Comparison of ENCODE assay signal across 8 cellular contexts in the genomic region with DNA sequence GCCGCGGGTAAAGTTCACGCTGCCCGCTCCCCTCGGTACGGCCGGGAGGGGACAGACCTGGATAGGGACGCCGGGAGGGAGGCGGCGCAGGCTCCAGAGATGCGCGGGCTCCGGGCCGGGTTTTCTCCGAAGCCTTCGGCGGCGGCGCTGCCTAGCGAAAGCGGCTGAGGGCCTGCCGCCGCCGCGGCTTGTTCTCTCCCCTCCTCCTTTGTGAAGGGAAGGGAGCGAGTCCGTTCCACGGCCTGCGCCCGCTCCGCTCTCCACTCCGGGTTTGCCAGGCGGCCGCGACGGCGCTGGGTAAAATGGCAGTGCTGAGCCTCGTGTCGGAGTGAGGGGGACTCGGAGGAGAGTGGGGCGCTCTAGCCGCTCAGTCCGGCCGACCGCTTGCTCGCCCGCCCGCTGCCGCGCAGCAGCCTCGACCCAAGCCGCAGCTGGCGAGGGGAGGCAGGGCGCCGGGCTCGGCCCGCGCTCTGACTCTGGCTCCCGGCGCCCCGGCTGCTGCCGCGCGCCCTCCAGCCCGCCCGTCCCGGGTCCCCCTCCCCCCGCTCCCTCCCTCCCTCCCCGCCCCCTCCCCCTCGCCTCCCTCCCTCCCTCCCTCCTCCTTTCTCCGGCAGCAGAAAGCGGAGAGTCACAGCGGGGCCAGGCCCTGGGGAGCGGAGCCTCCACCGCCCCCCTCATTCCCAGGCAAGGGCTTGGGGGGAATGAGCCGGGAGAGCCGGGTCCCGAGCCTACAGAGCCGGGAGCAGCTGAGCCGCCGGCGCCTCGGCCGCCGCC. TPM values are rescaled to one million over a fixed set of nuclear protein-coding genes. Genes with fewer than 3 reads are reported as not detected.
DNase-seq lines count a peak whose midpoint lies in the region; ATAC-seq and TF ChIP-seq lines count a peak whose summit lies in the region.

A gene (plus strand): TSS at position 599 of the 774 bp plus-strand sequence. CDS start 389 bp downstream, outside the sequence.

- peak; percentile 34 for ATAC-seq in HG02588 (IDR thresholded peaks at IDR 0.05; ENCODE audit: unreplicated experiment)
- ATAC-seq in SK-N-SH treated with all-trans-retinoic acid at 6 μM for 48 hours = peak; percentile 64
- ATAC-seq in gastroesophageal sphincter = peak; percentile 75

- H3K27ac ChIP-seq in gastroesophageal sphincter = peak within 1 kb of the TSS; percentile 87 to 99 (median 98)
- H3K27ac ChIP-seq in neutrophil = peak within 1 kb of the TSS; percentile 96
- peak within 1 kb of the TSS; percentile 96 for H3K27ac ChIP-seq in subcutaneous abdominal adipose tissue (ENCODE audit: low read depth, low read length)

- H3K4me1 ChIP-seq in gastroesophageal sphincter (peaks cover 8 to 65% (median 31%) of the 10 kb centered on the region in 3 donors), neutrophil (ENCODE audit: control insufficient read depth in 1 of 2, insufficient read depth in 1 of 2, low read depth in 1 of 2, low read length in 1 of 2) (peaks cover 65 to 66% of the 10 kb centered on the region in 2 experiments), subcutaneous abdominal adipose tissue (ENCODE audit: control insufficient read depth in 5 of 5, insufficient read depth in 5 of 5, low read length in 5 of 5) (peaks cover 16 to 73% (median 64%) of the 10 kb centered on the region in 5 donors)

- H3K9ac ChIP-seq in subcutaneous abdominal adipose tissue (ENCODE audit: low read length in 5 of 5) = peak within 1 kb of the TSS in 4 of 5 donors; percentile 74 to 90 (median 78)

- TF ChIP-seq POLR2A in gastroesophageal sphincter (IDR thresholded peaks at IDR 0.05) = peak; percentile 57 to 58

- H3K9me3 ChIP-seq in gastroesophageal sphincter = no peaks in the 10 kb centered on the region
- no peaks in the 10 kb centered on the region for H3K9me3 ChIP-seq in neutrophil
- H3K9me3 ChIP-seq in subcutaneous abdominal adipose tissue (ENCODE audit: control insufficient read depth in 5 of 5, low read length in 5 of 5) = no peaks in the 10 kb centered on the region

- H3K36me3 ChIP-seq in gastroesophageal sphincter (no peaks in the 10 kb centered on the region), neutrophil (no peaks in the 10 kb centered on the region), subcutaneous abdominal adipose tissue (ENCODE audit: control insufficient read depth in 5 of 5, insufficient read depth in 5 of 5, low read length in 5 of 5) (no peaks in the 10 kb centered on the region)

- no peaks in the 10 kb centered on the region for H3K27me3 ChIP-seq in gastroesophageal sphincter
- H3K27me3 ChIP-seq in neutrophil = no peaks in the 10 kb centered on the region
- H3K27me3 ChIP-seq in subcutaneous abdominal adipose tissue (ENCODE audit: control insufficient read depth in 5 of 5, insufficient read depth in 4 of 5, low read length in 5 of 5) = no peaks in the 10 kb centered on the region

- peak within 1 kb of the TSS; percentile 84 to 97 for H3K4me3 ChIP-seq in gastroesophageal sphincter
- peak within 1 kb of the TSS; percentile 78 to 90 for H3K4me3 ChIP-seq in neutrophil (ENCODE audit: low read depth in 1 of 2, low read length in 1 of 2)
- H3K4me3 ChIP-seq in subcutaneous abdominal adipose tissue (ENCODE audit: low read depth in 1 of 5, low read length in 5 of 5) = peak within 1 kb of the TSS; percentile 55 to 80 (median 72)

- TF ChIP-seq EP300 in gastroesophageal sphincter (IDR thresholded peaks at IDR 0.05) = no peak

- peak in 2 of 4 experiments; percentile 25 to 51 for TF ChIP-seq CTCF in gastroesophageal sphincter (IDR thresholded peaks at IDR 0.05)
- peak; percentile 8 for TF ChIP-seq CTCF in neutrophil (IDR thresholded peaks at IDR 0.05)

- DNase-seq in GM03348 (ENCODE audit: low spot score) = peak; percentile 94
- peak; percentile 97 for DNase-seq in NCI-H1092 (lab: John Stamatoyannopoulos, UW)
- DNase-seq in activated naive CD4-positive, alpha-beta T cell treated with anti-CD3 and anti-CD28 coated beads, Interleukin-2, amount 50 U/mL, for 16 hours = peak; percentile 94

- no CpG with 5 or more reads among the region's 86 CpGs for WGBS in gastroesophageal sphincter (ENCODE audit: low coverage in 1 of 2), 2 donors

TF ChIP-seq in SK-N-SH treated with all-trans-retinoic acid at 6 μM for 48 hours, 23 proteins besides CTCF, POLR2A, EP300 and RAD21:
- TF ChIP-seq TCF4 (CRISPR knock-in tag; IDR thresholded peaks at IDR 0.05; ENCODE audit: borderline replicate concordance) (no peak), OSR1 (CRISPR knock-in tag; IDR thresholded peaks at IDR 0.05) (no peak), RARB (CRISPR knock-in tag; IDR thresholded peaks at IDR 0.05) (no peak), PPARA (CRISPR knock-in tag; IDR thresholded peaks at IDR 0.05; ENCODE audit: borderline replicate concordance) (no peak), ARNTL (CRISPR knock-in tag; IDR thresholded peaks at IDR 0.05; ENCODE audit: borderline replicate concordance, low read depth) (no peak), CSDC2 (CRISPR knock-in tag; IDR thresholded peaks at IDR 0.05) (peak; percentile 73), ZFP3 (CRISPR knock-in tag; IDR thresholded peaks at IDR 0.05) (peak; percentile 83; the same call in 1 of the 2 replicates), ZNF565 (CRISPR knock-in tag; conservative IDR thresholded peaks at IDR 0.05; ENCODE audit: low read depth) (no peak), SNAI2 (CRISPR knock-in tag; IDR thresholded peaks at IDR 0.05) (no peak), ZNF8 (CRISPR knock-in tag; IDR thresholded peaks at IDR 0.05) (no peak; the same call in 1 of the 2 replicates), TOX (CRISPR knock-in tag; IDR thresholded peaks at IDR 0.05; ENCODE audit: borderline replicate concordance) (no peak), ISL1 (CRISPR knock-in tag; IDR thresholded peaks at IDR 0.05) (no peak), ZC3H10 (CRISPR knock-in tag; IDR thresholded peaks at IDR 0.05) (no peak), ESRRG (CRISPR knock-in tag; IDR thresholded peaks at IDR 0.05) (no peak), GLIS3 (CRISPR knock-in tag; IDR thresholded peaks at IDR 0.05) (no peak), ZFP30 (CRISPR knock-in tag; IDR thresholded peaks at IDR 0.05) (no peak), ZNF70 (CRISPR knock-in tag; IDR thresholded peaks at IDR 0.05) (no peak)
- TF ChIP-seq, protein P1, sequence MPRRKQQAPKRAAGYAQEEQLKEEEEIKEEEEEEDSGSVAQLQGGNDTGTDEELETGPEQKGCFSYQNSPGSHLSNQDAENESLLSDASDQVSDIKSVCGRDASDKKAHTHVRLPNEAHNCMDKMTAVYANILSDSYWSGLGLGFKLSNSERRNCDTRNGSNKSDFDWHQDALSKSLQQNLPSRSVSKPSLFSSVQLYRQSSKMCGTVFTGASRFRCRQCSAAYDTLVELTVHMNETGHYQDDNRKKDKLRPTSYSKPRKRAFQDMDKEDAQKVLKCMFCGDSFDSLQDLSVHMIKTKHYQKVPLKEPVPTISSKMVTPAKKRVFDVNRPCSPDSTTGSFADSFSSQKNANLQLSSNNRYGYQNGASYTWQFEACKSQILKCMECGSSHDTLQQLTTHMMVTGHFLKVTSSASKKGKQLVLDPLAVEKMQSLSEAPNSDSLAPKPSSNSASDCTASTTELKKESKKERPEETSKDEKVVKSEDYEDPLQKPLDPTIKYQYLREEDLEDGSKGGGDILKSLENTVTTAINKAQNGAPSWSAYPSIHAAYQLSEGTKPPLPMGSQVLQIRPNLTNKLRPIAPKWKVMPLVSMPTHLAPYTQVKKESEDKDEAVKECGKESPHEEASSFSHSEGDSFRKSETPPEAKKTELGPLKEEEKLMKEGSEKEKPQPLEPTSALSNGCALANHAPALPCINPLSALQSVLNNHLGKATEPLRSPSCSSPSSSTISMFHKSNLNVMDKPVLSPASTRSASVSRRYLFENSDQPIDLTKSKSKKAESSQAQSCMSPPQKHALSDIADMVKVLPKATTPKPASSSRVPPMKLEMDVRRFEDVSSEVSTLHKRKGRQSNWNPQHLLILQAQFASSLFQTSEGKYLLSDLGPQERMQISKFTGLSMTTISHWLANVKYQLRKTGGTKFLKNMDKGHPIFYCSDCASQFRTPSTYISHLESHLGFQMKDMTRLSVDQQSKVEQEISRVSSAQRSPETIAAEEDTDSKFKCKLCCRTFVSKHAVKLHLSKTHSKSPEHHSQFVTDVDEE (CRISPR knock-in tag; IDR thresholded peaks at IDR 0.05) = peak; percentile 69; the same call in 1 of the 2 replicates
- TF ChIP-seq, protein P2, sequence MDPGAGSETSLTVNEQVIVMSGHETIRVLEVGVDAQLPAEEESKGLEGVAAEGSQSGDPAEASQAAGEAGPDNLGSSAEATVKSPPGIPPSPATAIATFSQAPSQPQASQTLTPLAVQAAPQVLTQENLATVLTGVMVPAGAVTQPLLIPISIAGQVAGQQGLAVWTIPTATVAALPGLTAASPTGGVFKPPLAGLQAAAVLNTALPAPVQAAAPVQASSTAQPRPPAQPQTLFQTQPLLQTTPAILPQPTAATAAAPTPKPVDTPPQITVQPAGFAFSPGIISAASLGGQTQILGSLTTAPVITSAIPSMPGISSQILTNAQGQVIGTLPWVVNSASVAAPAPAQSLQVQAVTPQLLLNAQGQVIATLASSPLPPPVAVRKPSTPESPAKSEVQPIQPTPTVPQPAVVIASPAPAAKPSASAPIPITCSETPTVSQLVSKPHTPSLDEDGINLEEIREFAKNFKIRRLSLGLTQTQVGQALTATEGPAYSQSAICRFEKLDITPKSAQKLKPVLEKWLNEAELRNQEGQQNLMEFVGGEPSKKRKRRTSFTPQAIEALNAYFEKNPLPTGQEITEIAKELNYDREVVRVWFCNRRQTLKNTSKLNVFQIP (CRISPR knock-in tag; IDR thresholded peaks at IDR 0.05; ENCODE audit: borderline replicate concordance, low read depth) = no peak
- TF ChIP-seq, protein P3, sequence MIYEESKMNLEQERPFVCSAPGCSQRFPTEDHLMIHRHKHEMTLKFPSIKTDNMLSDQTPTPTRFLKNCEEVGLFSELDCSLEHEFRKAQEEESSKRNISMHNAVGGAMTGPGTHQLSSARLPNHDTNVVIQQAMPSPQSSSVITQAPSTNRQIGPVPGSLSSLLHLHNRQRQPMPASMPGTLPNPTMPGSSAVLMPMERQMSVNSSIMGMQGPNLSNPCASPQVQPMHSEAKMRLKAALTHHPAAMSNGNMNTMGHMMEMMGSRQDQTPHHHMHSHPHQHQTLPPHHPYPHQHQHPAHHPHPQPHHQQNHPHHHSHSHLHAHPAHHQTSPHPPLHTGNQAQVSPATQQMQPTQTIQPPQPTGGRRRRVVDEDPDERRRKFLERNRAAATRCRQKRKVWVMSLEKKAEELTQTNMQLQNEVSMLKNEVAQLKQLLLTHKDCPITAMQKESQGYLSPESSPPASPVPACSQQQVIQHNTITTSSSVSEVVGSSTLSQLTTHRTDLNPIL (CRISPR knock-in tag; IDR thresholded peaks at IDR 0.05; ENCODE audit: low read depth) = no peak

RNA-seq across cellular contexts. Expression of the gene that starts here (rescaled TPM):
- 10 to 100 TPM; 28.2 to 64.2 (median 42.6) TPM for total RNA-seq in gastroesophageal sphincter

Comparison
In these comparisons a context has a peak if more than half of its experiments do, and no peak if none do; other contexts are left out.
1. Peak in every context shown above with its lines: DNase-seq, ATAC-seq, H3K4me3 ChIP-seq and H3K27ac ChIP-seq.